25 cellular contexts compared by ENCODE assay signal in genomic region chr10:76306859-76307258, GRCh38.
DNase-seq lines count a peak whose midpoint lies in the region; ATAC-seq and TF ChIP-seq lines count a peak whose summit lies in the region.
"Had no signal": no experiment of that assay in that cellular context is flagged by ENCODE, and none has a peak within 500 bp of the region (broad histone marks: within the 10 kb centered on the region; RNA-seq: fewer than 3 reads in every experiment).

No MANE protein-coding gene starts in this region.

- H3K27ac ChIP-seq in HL-60 (replicated peaks) (no peak overlapping the region), fibroblast of lung (ENCODE audit: insufficient read depth, low read length) (no peak overlapping the region)
- H3K27ac ChIP-seq: epithelial cell of prostate, lower lobe of right lung, transverse colon had no signal

- DNase-seq in AG08395 (ENCODE audit: low spot score): peak; percentile 40
- peak; percentile 70 to 80 for DNase-seq in HL-60 (ENCODE audit: low read depth in 1 of 2, low spot score in 1 of 2)
- DNase-seq in SIG-M5 treated with dmso at 0.1 percent for 504 hours (lab: John Stamatoyannopoulos, UW; ENCODE audit: unreplicated experiment): peak; percentile 91
- DNase-seq in fibroblast of lung (ENCODE audit: low read depth in 2 of 2): peak; percentile 49 to 77
- DNase-seq in hepatic stellate cell (ENCODE audit: low spot score): no peak
- DNase-seq in NCI-H510A (lab: John Stamatoyannopoulos, UW): no peak
- DNase-seq in superior temporal gyrus (ENCODE audit: extremely low spot score): no peak
- DNase-seq: activated naive CD4-positive, alpha-beta T cell treated with anti-CD3 and anti-CD28 coated beads, Interleukin-2, amount 50 U/mL, for 16 hours; activated T-cell treated with anti-CD3 and anti-CD28 coated beads, Interleukin-2, amount 50 U/mL, for 1 hour; CD4-positive, alpha-beta memory T cell; DMS79; glutamatergic neuron; lower lobe of right lung; MM.1S; natural killer cell; NCI-H2107; NCI-H69; posterior cingulate gyrus; transverse colon had no signal

- TF ChIP-seq CTCF in HL-60 (IDR thresholded peaks at IDR 0.05; ENCODE audit: insufficient read depth, low read length): no peak
- no peak for TF ChIP-seq CTCF in fibroblast of lung (conservative IDR thresholded peaks at IDR 0.05 in 1 of 2, IDR thresholded peaks at IDR 0.05 in 1 of 2; ENCODE audit: low read depth in 1 of 2, low read length in 2 of 2)

- H3K9me3 ChIP-seq in fibroblast of lung (ENCODE audit: control insufficient read depth, insufficient read depth, low read depth, low read length): no peaks in the 10 kb centered on the region
- H3K9me3 ChIP-seq: lower lobe of right lung, transverse colon had no signal

- H3K4me2 ChIP-seq in fibroblast of lung (ENCODE audit: extremely low read depth, insufficient read depth, low read length): no peak overlapping the region

- H2AFZ ChIP-seq in fibroblast of lung (ENCODE audit: low read length): no peak overlapping the region

- no peaks in the 10 kb centered on the region for H3K36me3 ChIP-seq in fibroblast of lung (ENCODE audit: control insufficient read depth, insufficient read depth, low read length)
- H3K36me3 ChIP-seq: lower lobe of right lung, transverse colon had no signal

- H3K27me3 ChIP-seq in HL-60 (ENCODE audit: insufficient read depth, poor library complexity, severe bottlenecking) (no peaks in the 10 kb centered on the region), fibroblast of lung (ENCODE audit: control insufficient read depth, insufficient read depth, low read length) (no peaks in the 10 kb centered on the region)
- H3K27me3 ChIP-seq: transverse colon had no signal

- ATAC-seq in HG02588 (IDR thresholded peaks at IDR 0.05; ENCODE audit: unreplicated experiment): no peak
- ATAC-seq: HCT116; natural killer cell; Panc1; SK-N-SH treated with all-trans-retinoic acid at 6 μM for 48 hours; stimulated activated effector memory CD8-positive, alpha-beta T cell treated with anti-CD3 and anti-CD28 coated beads, Interleukin-12 subunit alpha, Interleukin-12 subunit beta, amount 100 ng/mL, for 72 hours had no signal

- no peaks in the 10 kb centered on the region for H3K79me2 ChIP-seq in fibroblast of lung (ENCODE audit: control insufficient read depth, insufficient read depth, low read length)

- no peak overlapping the region for H3K9ac ChIP-seq in fibroblast of lung (ENCODE audit: insufficient read depth, low read length)

- no peaks in the 10 kb centered on the region for H4K20me1 ChIP-seq in fibroblast of lung (ENCODE audit: control insufficient read depth, extremely low read depth, insufficient read depth, low read length)

- no peak overlapping the region for H3K4me3 ChIP-seq in HL-60 (replicated peaks; ENCODE audit: insufficient read depth, low read length)
- H3K4me3 ChIP-seq in fibroblast of lung (replicated peaks in 1 of 4; ENCODE audit: control extremely low read depth in 1 of 4, insufficient read depth in 1 of 4, low read depth in 3 of 4, low read length in 4 of 4): no peak overlapping the region
- H3K4me3 ChIP-seq: lower lobe of right lung, transverse colon had no signal

- H3K4me1 ChIP-seq in fibroblast of lung (ENCODE audit: control insufficient read depth, extremely low read depth, insufficient read depth, low read length): peaks cover 7% of the 10 kb centered on the region

Comparison
In these comparisons a context has a peak if more than half of its experiments do, and no peak if none do; other contexts are left out.
1. DNase-seq: peak in AG08395 (single experiment), HL-60 (2 of 2), SIG-M5 treated with dmso at 0.1 percent for 504 hours (single experiment) and fibroblast of lung (2 of 2); none in hepatic stellate cell (single experiment), NCI-H510A (single experiment) and superior temporal gyrus (single experiment).